In genomic region chr2:20573611-20574422, GRCh38 we compare ENCODE assay signal across 1 cellular context.
TF ChIP-seq lines count a peak whose summit lies in the region.

No MANE protein-coding gene starts in this region.

TF ChIP-seq in WTC11, 78 proteins besides CTCF, POLR2A, EP300 and RAD21 (continued from another document):
- TF ChIP-seq ZSCAN18 (CRISPR knock-in tag; IDR thresholded peaks at IDR 0.05) (no peak), NR3C1 (CRISPR knock-in tag; conservative IDR thresholded peaks at IDR 0.05; ENCODE audit: low read depth) (no peak), ZNF425 (CRISPR knock-in tag; conservative IDR thresholded peaks at IDR 0.05) (no peak), ZNF396 (CRISPR knock-in tag; IDR thresholded peaks at IDR 0.05; ENCODE audit: borderline replicate concordance) (no peak)
- TF ChIP-seq, protein P1, sequence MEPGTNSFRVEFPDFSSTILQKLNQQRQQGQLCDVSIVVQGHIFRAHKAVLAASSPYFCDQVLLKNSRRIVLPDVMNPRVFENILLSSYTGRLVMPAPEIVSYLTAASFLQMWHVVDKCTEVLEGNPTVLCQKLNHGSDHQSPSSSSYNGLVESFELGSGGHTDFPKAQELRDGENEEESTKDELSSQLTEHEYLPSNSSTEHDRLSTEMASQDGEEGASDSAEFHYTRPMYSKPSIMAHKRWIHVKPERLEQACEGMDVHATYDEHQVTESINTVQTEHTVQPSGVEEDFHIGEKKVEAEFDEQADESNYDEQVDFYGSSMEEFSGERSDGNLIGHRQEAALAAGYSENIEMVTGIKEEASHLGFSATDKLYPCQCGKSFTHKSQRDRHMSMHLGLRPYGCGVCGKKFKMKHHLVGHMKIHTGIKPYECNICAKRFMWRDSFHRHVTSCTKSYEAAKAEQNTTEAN (CRISPR knock-in tag; IDR thresholded peaks at IDR 0.05) = no peak
- TF ChIP-seq, protein P2, sequence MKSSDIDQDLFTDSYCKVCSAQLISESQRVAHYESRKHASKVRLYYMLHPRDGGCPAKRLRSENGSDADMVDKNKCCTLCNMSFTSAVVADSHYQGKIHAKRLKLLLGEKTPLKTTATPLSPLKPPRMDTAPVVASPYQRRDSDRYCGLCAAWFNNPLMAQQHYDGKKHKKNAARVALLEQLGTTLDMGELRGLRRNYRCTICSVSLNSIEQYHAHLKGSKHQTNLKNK (CRISPR knock-in tag; IDR thresholded peaks at IDR 0.05) = no peak
